ENCODE assay signal across 16 cellular contexts in the genomic region with DNA sequence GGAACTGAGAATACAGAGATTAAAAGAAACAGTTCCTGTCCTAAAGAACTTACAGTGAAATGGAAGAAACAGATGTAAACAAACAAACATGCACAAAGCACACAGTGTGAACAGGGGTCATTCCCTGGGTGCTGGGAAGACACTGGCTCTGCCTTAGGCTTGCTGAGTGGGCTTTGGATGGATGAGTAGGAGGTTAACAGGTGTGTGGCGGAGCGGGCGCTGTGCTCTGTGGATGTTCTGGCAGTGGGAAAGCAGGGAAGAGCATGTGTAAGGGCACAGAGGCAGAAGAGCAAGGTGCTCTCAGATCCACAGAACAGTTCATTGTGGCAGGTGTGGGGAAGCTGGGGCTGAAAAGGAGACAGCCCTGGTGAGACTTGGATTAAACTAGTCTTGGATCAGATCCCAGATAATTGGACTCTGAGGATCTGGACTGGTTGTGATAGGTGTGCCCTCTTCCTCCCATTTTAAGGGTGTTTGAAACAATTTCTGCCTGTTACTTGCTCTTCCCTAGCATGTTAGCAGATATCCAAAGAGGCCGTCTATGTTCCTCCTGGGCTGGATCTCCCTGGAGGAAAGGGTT. TPM values are rescaled to one million over a fixed set of nuclear protein-coding genes. Genes with fewer than 3 reads are reported as not detected.
"Had no signal": no experiment of that assay in that cellular context is flagged by ENCODE, and none has a peak within 500 bp of the region (broad histone marks: within the 10 kb centered on the region; RNA-seq: fewer than 3 reads in every experiment).

No MANE protein-coding gene starts in this region.

- FAIRE-seq: endometrium had no signal

- H3K27me3 Mint-ChIP-seq: stimulated activated naive CD8-positive, alpha-beta T cell treated with anti-CD3 and anti-CD28 coated beads, Interleukin-15, Interleukin-2, amounts not matched to agents 100 ng/mL and 50 ng/mL, for 24 hours had no signal

- H3K27ac Mint-ChIP-seq: activated T-helper 1 cell treated with anti-CD3 and anti-CD28 coated beads, Interleukin-12 subunit alpha, Interleukin-12 subunit beta, Interleukin-2, Interleukin-4 antibody, amounts not matched to agents 30 ng/mL and 10 ng/mL and 1 ng/mL, durations not matched to agents 14 hours and 24 hours and 36 hours; stimulated activated naive CD8-positive, alpha-beta T cell treated with anti-CD3 and anti-CD28 coated beads, Interleukin-15, Interleukin-2, amounts not matched to agents 100 ng/mL and 50 ng/mL, for 24 hours had no signal

- ATAC-seq: lower lobe of right lung, upper lobe of right lung had no signal

- H3K4me3 Mint-ChIP-seq: activated T-helper 1 cell treated with anti-CD3 and anti-CD28 coated beads, Interleukin-12 subunit alpha, Interleukin-12 subunit beta, Interleukin-2, Interleukin-4 antibody, amounts not matched to agents 30 ng/mL and 10 ng/mL and 1 ng/mL, durations not matched to agents 14 hours and 24 hours and 36 hours; stimulated activated naive CD8-positive, alpha-beta T cell treated with anti-CD3 and anti-CD28 coated beads, Interleukin-15, Interleukin-2, amounts not matched to agents 100 ng/mL and 50 ng/mL, for 24 hours had no signal

- DNase-seq: activated CD4-positive, CD25-positive, alpha-beta regulatory T cell treated with anti-CD3 and anti-CD28 coated beads, Interleukin-2, amount 50 U/mL, for 72 hours; activated naive CD4-positive, alpha-beta T cell treated with anti-CD3 and anti-CD28 coated beads, Interleukin-2, amount 50 U/mL, for 16 hours; amniotic stem cell; brain microvascular endothelial cell; cerebellar nuclear complex; hypothalamus; lower lobe of right lung; midbrain; upper lobe of right lung had no signal

- H3K4me3 ChIP-seq: esophagus muscularis mucosa, lower lobe of right lung, upper lobe of right lung had no signal

- H3K27me3 ChIP-seq: brain microvascular endothelial cell, esophagus muscularis mucosa, upper lobe of right lung had no signal

- H3K9me3 ChIP-seq: esophagus muscularis mucosa, lower lobe of right lung, upper lobe of right lung had no signal

- H3K36me3 ChIP-seq: brain microvascular endothelial cell, lower lobe of right lung, upper lobe of right lung had no signal

- H3K9me3 Mint-ChIP-seq: activated T-helper 1 cell treated with anti-CD3 and anti-CD28 coated beads, Interleukin-12 subunit alpha, Interleukin-12 subunit beta, Interleukin-2, Interleukin-4 antibody, amounts not matched to agents 30 ng/mL and 10 ng/mL and 1 ng/mL, durations not matched to agents 14 hours and 24 hours and 36 hours; stimulated activated naive CD8-positive, alpha-beta T cell treated with anti-CD3 and anti-CD28 coated beads, Interleukin-15, Interleukin-2, amounts not matched to agents 100 ng/mL and 50 ng/mL, for 24 hours had no signal

- H3K27ac ChIP-seq: brain microvascular endothelial cell, esophagus muscularis mucosa, lower lobe of right lung, upper lobe of right lung had no signal

- H3K4me1 ChIP-seq: lower lobe of right lung, upper lobe of right lung had no signal

RNA-seq across cellular contexts. Expression of gene ASB16, which starts 20.7 kb away (rescaled TPM):
- total RNA-seq: dermis microvascular lymphatic vessel endothelial cell, fibroblast of villous mesenchyme, lower lobe of right lung, temporal lobe, upper lobe of right lung had no signal
